In genomic region chr5:34007675-34008600, GRCh38 we compare ENCODE assay signal across 1 cellular context.
TF ChIP-seq lines count a peak whose summit lies in the region.

TSS of gene AMACR (minus strand) at chr5:34008050. CDS start at chr5:34008019, 31 bp downstream.

TF ChIP-seq in HepG2, 621 proteins besides CTCF, POLR2A, EP300 and RAD21 (continued from another document and continues in another):
- TF ChIP-seq PREB (CRISPR knock-in tag; IDR thresholded peaks at IDR 0.05) (no peak), ZNF749 (CRISPR knock-in tag; IDR thresholded peaks at IDR 0.05; ENCODE audit: borderline replicate concordance) (peak; percentile 94), TFAP4 (IDR thresholded peaks at IDR 0.05; ENCODE audit: borderline replicate concordance, low read depth) (no peak), ZNF367 (CRISPR knock-in tag; IDR thresholded peaks at IDR 0.05; ENCODE audit: borderline replicate concordance) (no peak), ZNF790 (CRISPR knock-in tag; IDR thresholded peaks at IDR 0.05; ENCODE audit: borderline replicate concordance) (0 out of 2 replicates have a peak, but pooled peaks have one; percentile 77), SP2 (CRISPR knock-in tag; IDR thresholded peaks at IDR 0.05) (no peak), MBNL3 (CRISPR knock-in tag; conservative IDR thresholded peaks at IDR 0.05) (no peak), SIX1 (CRISPR knock-in tag; IDR thresholded peaks at IDR 0.05; ENCODE audit: borderline replicate concordance) (0 out of 2 replicates have a peak, but pooled peaks have one; percentile 27), HCFC1 (IDR thresholded peaks at IDR 0.05; ENCODE audit: low read depth, low read length) (no peak), CCAR2 (optimal IDR thresholded peaks at IDR 0.05; ENCODE audit: low read depth, low read length) (no peak), RORA (CRISPR knock-in tag; IDR thresholded peaks at IDR 0.05) (no peak), NFRKB (IDR thresholded peaks at IDR 0.05) (no peak), FOXK1 (CRISPR knock-in tag; IDR thresholded peaks at IDR 0.05; ENCODE audit: borderline replicate concordance, low read depth) (peak; percentile 43; the same call in 1 of the 2 replicates), ZNF543 (CRISPR knock-in tag; IDR thresholded peaks at IDR 0.05) (0 out of 2 replicates have a peak, but pooled peaks have one; percentile 49), ZNF619 (CRISPR knock-in tag; IDR thresholded peaks at IDR 0.05) (no peak), ZNF569 (CRISPR knock-in tag; IDR thresholded peaks at IDR 0.05; ENCODE audit: borderline replicate concordance) (no peak), ZNF780A (CRISPR knock-in tag; IDR thresholded peaks at IDR 0.05) (no peak; the same call in 1 of the 2 replicates), ATF7 (IDR thresholded peaks at IDR 0.05) (no peak), ATF7 (CRISPR knock-in tag; IDR thresholded peaks at IDR 0.05) (no peak), HMGA1 (CRISPR knock-in tag; conservative IDR thresholded peaks at IDR 0.05) (no peak), RARG (CRISPR knock-in tag; IDR thresholded peaks at IDR 0.05; ENCODE audit: low read depth) (0 out of 2 replicates have a peak, but pooled peaks have one; percentile 58), KLF15 (CRISPR knock-in tag; IDR thresholded peaks at IDR 0.05; ENCODE audit: borderline replicate concordance) (no peak), CREM (IDR thresholded peaks at IDR 0.05) (no peak; the same call in 1 of the 2 replicates), CREM (CRISPR knock-in tag; IDR thresholded peaks at IDR 0.05) (no peak), PAX8 (CRISPR knock-in tag; IDR thresholded peaks at IDR 0.05; ENCODE audit: borderline replicate concordance) (peak; percentile 65; the same call in 1 of the 2 replicates), NR2F6 (IDR thresholded peaks at IDR 0.05) (peak; percentile 29; the same call in 1 of the 2 replicates), NR2F6 (CRISPR knock-in tag; IDR thresholded peaks at IDR 0.05) (peak; percentile 58), ZNF205 (CRISPR knock-in tag; IDR thresholded peaks at IDR 0.05) (peak; percentile 26; the same call in 1 of the 2 replicates), POLR2AphosphoS2 (IDR thresholded peaks at IDR 0.05; ENCODE audit: low read depth, low read length) (no peak), MAFF (IDR thresholded peaks at IDR 0.05; ENCODE audit: low read depth, low read length) (no peak; the same call in 1 of the 2 replicates), EED (CRISPR knock-in tag; IDR thresholded peaks at IDR 0.05) (0 out of 2 replicates have a peak, but pooled peaks have one; percentile 52), BCL3 (CRISPR knock-in tag; IDR thresholded peaks at IDR 0.05) (peak; percentile 90), ZNF773 (CRISPR knock-in tag; IDR thresholded peaks at IDR 0.05; ENCODE audit: borderline replicate concordance) (0 out of 2 replicates have a peak, but pooled peaks have one; percentile 28), FOSL2 (CRISPR knock-in tag; IDR thresholded peaks at IDR 0.05) (no peak), PAXIP1 (CRISPR knock-in tag; conservative IDR thresholded peaks at IDR 0.05) (peak; percentile 86), SIN3B (IDR thresholded peaks at IDR 0.05; ENCODE audit: low read length) (no peak), SALL2 (CRISPR knock-in tag; IDR thresholded peaks at IDR 0.05) (peak; percentile 71; the same call in 1 of the 2 replicates), TBP (CRISPR knock-in tag; IDR thresholded peaks at IDR 0.05) (no peak), ZBTB14 (CRISPR knock-in tag; IDR thresholded peaks at IDR 0.05) (peak; percentile 69), KLF12 (CRISPR knock-in tag; IDR thresholded peaks at IDR 0.05; ENCODE audit: borderline replicate concordance) (no peak), ZBTB1 (CRISPR knock-in tag; IDR thresholded peaks at IDR 0.05; ENCODE audit: borderline replicate concordance) (no peak), MED8 (CRISPR knock-in tag; IDR thresholded peaks at IDR 0.05; ENCODE audit: insufficient replicate concordance) (peak; percentile 39), PCBP1 (IDR thresholded peaks at IDR 0.05; ENCODE audit: borderline replicate concordance, low read depth, low read length) (no peak), ZNF329 (CRISPR knock-in tag; IDR thresholded peaks at IDR 0.05; ENCODE audit: low read depth) (peak; percentile 67; the same call in 1 of the 2 replicates), RFX3 (CRISPR knock-in tag; IDR thresholded peaks at IDR 0.05) (no peak; the same call in 1 of the 2 replicates), ZNF776 (CRISPR knock-in tag; IDR thresholded peaks at IDR 0.05) (peak; percentile 75; the same call in 1 of the 2 replicates), TOE1 (CRISPR knock-in tag; IDR thresholded peaks at IDR 0.05) (peak; percentile 75), ZKSCAN1 (IDR thresholded peaks at IDR 0.05; ENCODE audit: low read length) (no peak), YEATS2 (CRISPR knock-in tag; IDR thresholded peaks at IDR 0.05; ENCODE audit: borderline replicate concordance) (peak; percentile 62; the same call in 1 of the 2 replicates), TAF15 (IDR thresholded peaks at IDR 0.05; ENCODE audit: low read depth, low read length, poor library complexity, severe bottlenecking) (no peak), FOSL1 (CRISPR knock-in tag; IDR thresholded peaks at IDR 0.05; ENCODE audit: borderline replicate concordance) (no peak), ZNF207 (IDR thresholded peaks at IDR 0.05; ENCODE audit: borderline replicate concordance) (no peak), ZZZ3 (CRISPR knock-in tag; IDR thresholded peaks at IDR 0.05; ENCODE audit: borderline replicate concordance) (0 out of 2 replicates have a peak, but pooled peaks have one; percentile 21), ZFP41 (CRISPR knock-in tag; IDR thresholded peaks at IDR 0.05; ENCODE audit: borderline replicate concordance) (peak; percentile 91)
- TF ChIP-seq, protein P1, sequence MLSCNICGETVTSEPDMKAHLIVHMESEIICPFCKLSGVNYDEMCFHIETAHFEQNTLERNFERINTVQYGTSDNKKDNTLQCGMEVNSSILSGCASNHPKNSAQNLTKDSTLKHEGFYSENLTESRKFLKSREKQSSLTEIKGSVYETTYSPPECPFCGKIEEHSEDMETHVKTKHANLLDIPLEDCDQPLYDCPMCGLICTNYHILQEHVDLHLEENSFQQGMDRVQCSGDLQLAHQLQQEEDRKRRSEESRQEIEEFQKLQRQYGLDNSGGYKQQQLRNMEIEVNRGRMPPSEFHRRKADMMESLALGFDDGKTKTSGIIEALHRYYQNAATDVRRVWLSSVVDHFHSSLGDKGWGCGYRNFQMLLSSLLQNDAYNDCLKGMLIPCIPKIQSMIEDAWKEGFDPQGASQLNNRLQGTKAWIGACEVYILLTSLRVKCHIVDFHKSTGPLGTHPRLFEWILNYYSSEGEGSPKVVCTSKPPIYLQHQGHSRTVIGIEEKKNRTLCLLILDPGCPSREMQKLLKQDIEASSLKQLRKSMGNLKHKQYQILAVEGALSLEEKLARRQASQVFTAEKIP (CRISPR knock-in tag; IDR thresholded peaks at IDR 0.05; ENCODE audit: borderline replicate concordance), result no peak
- TF ChIP-seq, protein P2, sequence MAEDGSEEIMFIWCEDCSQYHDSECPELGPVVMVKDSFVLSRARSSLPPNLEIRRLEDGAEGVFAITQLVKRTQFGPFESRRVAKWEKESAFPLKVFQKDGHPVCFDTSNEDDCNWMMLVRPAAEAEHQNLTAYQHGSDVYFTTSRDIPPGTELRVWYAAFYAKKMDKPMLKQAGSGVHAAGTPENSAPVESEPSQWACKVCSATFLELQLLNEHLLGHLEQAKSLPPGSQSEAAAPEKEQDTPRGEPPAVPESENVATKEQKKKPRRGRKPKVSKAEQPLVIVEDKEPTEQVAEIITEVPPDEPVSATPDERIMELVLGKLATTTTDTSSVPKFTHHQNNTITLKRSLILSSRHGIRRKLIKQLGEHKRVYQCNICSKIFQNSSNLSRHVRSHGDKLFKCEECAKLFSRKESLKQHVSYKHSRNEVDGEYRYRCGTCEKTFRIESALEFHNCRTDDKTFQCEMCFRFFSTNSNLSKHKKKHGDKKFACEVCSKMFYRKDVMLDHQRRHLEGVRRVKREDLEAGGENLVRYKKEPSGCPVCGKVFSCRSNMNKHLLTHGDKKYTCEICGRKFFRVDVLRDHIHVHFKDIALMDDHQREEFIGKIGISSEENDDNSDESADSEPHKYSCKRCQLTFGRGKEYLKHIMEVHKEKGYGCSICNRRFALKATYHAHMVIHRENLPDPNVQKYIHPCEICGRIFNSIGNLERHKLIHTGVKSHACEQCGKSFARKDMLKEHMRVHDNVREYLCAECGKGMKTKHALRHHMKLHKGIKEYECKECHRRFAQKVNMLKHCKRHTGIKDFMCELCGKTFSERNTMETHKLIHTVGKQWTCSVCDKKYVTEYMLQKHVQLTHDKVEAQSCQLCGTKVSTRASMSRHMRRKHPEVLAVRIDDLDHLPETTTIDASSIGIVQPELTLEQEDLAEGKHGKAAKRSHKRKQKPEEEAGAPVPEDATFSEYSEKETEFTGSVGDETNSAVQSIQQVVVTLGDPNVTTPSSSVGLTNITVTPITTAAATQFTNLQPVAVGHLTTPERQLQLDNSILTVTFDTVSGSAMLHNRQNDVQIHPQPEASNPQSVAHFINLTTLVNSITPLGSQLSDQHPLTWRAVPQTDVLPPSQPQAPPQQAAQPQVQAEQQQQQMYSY (CRISPR knock-in tag; IDR thresholded peaks at IDR 0.05), result no peak
- TF ChIP-seq, protein P3, sequence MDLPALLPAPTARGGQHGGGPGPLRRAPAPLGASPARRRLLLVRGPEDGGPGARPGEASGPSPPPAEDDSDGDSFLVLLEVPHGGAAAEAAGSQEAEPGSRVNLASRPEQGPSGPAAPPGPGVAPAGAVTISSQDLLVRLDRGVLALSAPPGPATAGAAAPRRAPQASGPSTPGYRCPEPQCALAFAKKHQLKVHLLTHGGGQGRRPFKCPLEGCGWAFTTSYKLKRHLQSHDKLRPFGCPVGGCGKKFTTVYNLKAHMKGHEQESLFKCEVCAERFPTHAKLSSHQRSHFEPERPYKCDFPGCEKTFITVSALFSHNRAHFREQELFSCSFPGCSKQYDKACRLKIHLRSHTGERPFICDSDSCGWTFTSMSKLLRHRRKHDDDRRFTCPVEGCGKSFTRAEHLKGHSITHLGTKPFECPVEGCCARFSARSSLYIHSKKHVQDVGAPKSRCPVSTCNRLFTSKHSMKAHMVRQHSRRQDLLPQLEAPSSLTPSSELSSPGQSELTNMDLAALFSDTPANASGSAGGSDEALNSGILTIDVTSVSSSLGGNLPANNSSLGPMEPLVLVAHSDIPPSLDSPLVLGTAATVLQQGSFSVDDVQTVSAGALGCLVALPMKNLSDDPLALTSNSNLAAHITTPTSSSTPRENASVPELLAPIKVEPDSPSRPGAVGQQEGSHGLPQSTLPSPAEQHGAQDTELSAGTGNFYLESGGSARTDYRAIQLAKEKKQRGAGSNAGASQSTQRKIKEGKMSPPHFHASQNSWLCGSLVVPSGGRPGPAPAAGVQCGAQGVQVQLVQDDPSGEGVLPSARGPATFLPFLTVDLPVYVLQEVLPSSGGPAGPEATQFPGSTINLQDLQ (CRISPR knock-in tag; IDR thresholded peaks at IDR 0.05), result peak; percentile 73; the same call in 1 of the 2 replicates
